18 cellular contexts compared by ENCODE assay signal in genomic region chr11:528166-528814, GRCh38. TPM values are rescaled to one million over a fixed set of nuclear protein-coding genes. Genes with fewer than 3 reads are reported as not detected.
"Had no signal": no experiment of that assay in that cellular context is flagged by ENCODE, and none has a peak within 500 bp of the region (broad histone marks: within the 10 kb centered on the region; RNA-seq: fewer than 3 reads in every experiment).

No MANE protein-coding gene starts in this region.

- H3K4me3 ChIP-seq: esophagus muscularis mucosa, lung, skin epidermis, stomach, suprapubic skin, tibial nerve, vagina had no signal

- H3K9me3 ChIP-seq: esophagus muscularis mucosa, stomach, suprapubic skin, tibial nerve, vagina had no signal

- H3K27me3 ChIP-seq: esophagus muscularis mucosa, stomach, suprapubic skin, tibial nerve, vagina had no signal

- H3K27ac ChIP-seq: esophagus muscularis mucosa, skin epidermis, stomach, suprapubic skin, tibial nerve, vagina had no signal

- DNase-seq: activated CD4-positive, alpha-beta T cell treated with anti-CD3 and anti-CD28 coated beads, Interleukin-2, amount 10 ng/mL, durations not matched to agents 7 days and 5 days; activated CD8-positive, alpha-beta T cell treated with anti-CD3 and anti-CD28 coated beads, Interleukin-2, amount 10 ng/mL, durations not matched to agents 7 days and 5 days; activated T-cell treated with anti-CD3 and anti-CD28 coated beads, Interleukin-2, amount 50 U/mL, for 1 hour; central memory CD4-positive, alpha-beta T cell; dermis blood vessel endothelial cell; effector CD8-positive, alpha-beta T cell; head of caudate nucleus; naive thymus-derived CD4-positive, alpha-beta T cell; stimulated activated CD4-positive, alpha-beta T cell treated with anti-CD3 and anti-CD28 coated beads, Interleukin-1b, Interleukin-23, amount 100 ng/mL, for 48 hours; stomach had no signal

- ATAC-seq: activated CD4-positive, CD25-positive, alpha-beta regulatory T cell treated with anti-CD3 and anti-CD28 coated beads, Interleukin-2, amount 50 U/mL, for 24 hours; activated CD8-positive, alpha-beta T cell treated with anti-CD3 and anti-CD28 coated beads, Interleukin-2, amount 10 ng/mL, durations not matched to agents 7 days and 5 days; naive thymus-derived CD4-positive, alpha-beta T cell had no signal

RNA-seq across cellular contexts. Expression of gene LMNTD2, which starts 32.2 kb away (rescaled TPM):
- total RNA-seq: frontal cortex had no signal
